ENCODE assay signal across 8 cellular contexts in the genomic region with DNA sequence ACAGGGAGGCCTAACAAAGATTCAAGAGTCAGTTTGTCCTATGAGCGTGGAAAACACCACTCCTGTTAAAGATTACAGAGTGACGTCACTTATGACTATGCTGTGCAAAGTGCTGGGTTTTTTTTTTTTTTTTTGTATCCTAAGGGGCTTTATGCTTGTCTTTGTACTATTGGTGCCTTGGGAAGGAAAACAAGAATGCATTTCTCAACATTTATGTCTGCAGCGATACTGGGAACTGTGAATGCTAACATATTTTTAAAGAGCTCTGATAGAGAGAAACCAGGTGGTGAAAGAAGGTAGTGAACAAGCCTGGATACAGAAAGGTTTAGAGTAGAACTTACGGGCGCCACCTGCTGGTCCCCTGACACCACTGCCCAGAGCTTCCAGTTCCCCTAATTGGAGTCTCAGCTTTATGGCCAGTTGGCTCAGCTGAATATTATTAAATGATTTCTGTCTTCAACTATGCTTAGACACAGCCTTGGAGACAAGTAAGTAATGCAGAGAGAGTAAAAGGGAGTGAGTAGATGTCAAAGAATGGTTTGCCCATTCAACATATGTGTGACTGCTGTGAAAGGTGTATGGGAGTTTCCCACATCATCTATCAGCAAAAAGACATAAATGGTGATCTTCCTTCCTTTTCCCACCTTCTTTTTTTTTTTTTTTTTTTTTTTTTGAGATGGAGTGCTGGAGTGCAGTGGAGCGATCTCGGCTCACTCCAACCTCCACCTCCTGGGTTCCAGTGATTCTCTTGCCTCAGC.
DNase-seq lines count a peak whose midpoint lies in the region; ATAC-seq and TF ChIP-seq lines count a peak whose summit lies in the region.

No MANE protein-coding gene starts in this region.

- TF ChIP-seq CTCF in AG10803 (conservative IDR thresholded peaks at IDR 0.05; ENCODE audit: low read length) = peak; percentile 99

- peak; percentile 78 for DNase-seq in AG10803 (ENCODE audit: low read depth)
- peak; percentile 69 for DNase-seq in NCI-H345 (lab: John Stamatoyannopoulos, UW)
- DNase-seq in activated CD4-positive, CD25-positive, alpha-beta regulatory T cell treated with anti-CD3 and anti-CD28 coated beads, Interleukin-2, amount 50 U/mL, for 72 hours = peak; percentile 73
- peak; percentile 64 for DNase-seq in central memory CD4-positive, alpha-beta T cell
- DNase-seq in kidney tubule cell (ENCODE audit: low spot score) = peak; percentile 83
- DNase-seq in stimulated activated CD4-positive, alpha-beta T cell treated with anti-CD3 and anti-CD28 coated beads, Interleukin-4, amount 100 ng/mL, for 1 hour = peak; percentile 83

- no peak overlapping the region for H3K4me3 ChIP-seq in AG10803 (ENCODE audit: low read length)

- peak; percentile 98 for ATAC-seq in GM18909 (IDR thresholded peaks at IDR 0.05; ENCODE audit: poor library complexity, unreplicated experiment)
- peak; percentile 99 for ATAC-seq in HG03135 (IDR thresholded peaks at IDR 0.05; ENCODE audit: unreplicated experiment)
